ENCODE assay signal across 30 cellular contexts in the genomic region with DNA sequence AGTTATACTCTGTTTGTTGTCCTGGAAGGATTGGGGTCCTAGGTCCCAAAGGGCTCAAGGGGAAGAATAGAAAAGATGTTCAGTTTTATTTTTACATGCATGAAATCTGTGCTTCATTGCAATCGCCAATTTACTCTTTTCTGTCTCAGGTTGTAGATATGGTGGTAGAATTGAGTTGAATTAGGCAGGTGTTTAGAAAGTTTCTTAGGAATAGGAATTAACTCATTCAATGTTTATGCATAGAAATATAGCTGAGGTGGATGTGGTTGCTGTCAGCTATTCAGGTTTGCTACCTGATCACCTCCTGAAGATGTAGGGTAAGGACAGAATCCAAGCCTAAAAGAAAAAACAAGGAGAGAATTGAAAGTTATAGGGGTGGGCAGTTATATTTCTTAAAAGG. TPM values are rescaled to one million over a fixed set of nuclear protein-coding genes. Genes with fewer than 3 reads are reported as not detected.
A peak's percentile ranks its signal among the peaks of the same experiment; 100 is the strongest.
DNase-seq lines count a peak whose midpoint lies in the region; ATAC-seq and TF ChIP-seq lines count a peak whose summit lies in the region.
"Had no signal": no experiment of that assay in that cellular context is flagged by ENCODE, and none has a peak within 500 bp of the region (broad histone marks: within the 10 kb centered on the region; RNA-seq: fewer than 3 reads in every experiment).

No MANE protein-coding gene starts in this region.

- no peaks in the 10 kb centered on the region; the same call in 1 of the 2 replicates for H3F3A ChIP-seq in Loucy (ENCODE audit: low read depth)

- no peaks in the 10 kb centered on the region for H3K9me2 ChIP-seq in Loucy (replicated peaks; ENCODE audit: low read depth, low read length)

- TF ChIP-seq CTCF in Loucy (conservative IDR thresholded peaks at IDR 0.05; ENCODE audit: low read length), result no peak
- TF ChIP-seq CTCF in glutamatergic neuron (IDR thresholded peaks at IDR 0.05; ENCODE audit: partially characterized antibody, unreplicated experiment), result no peak
- TF ChIP-seq CTCF in psoas muscle (IDR thresholded peaks at IDR 0.05), result no peak

- H3K9ac ChIP-seq in BLaER1 (peak overlapping the region; percentile 94), Loucy (ENCODE audit: low read depth, low read length, poor library complexity, severe bottlenecking) (peak overlapping the region; percentile 76)

- no peak for ATAC-seq in psoas muscle
- ATAC-seq: activated T-cell treated with anti-CD3 and anti-CD28 coated beads, Interleukin-2, amount 50 U/mL, for 4 hours; esophagus mucosa; heart right ventricle; left cardiac atrium; stimulated activated naive CD8-positive, alpha-beta T cell treated with anti-CD3 and anti-CD28 coated beads, Interleukin-15, amount 100 ng/mL, for 72 hours had no signal

- H3K79me2 ChIP-seq in Loucy (ENCODE audit: insufficient read depth, low read length), result peaks cover 27% of the 10 kb centered on the region; the same call in 1 of the 2 replicates

- peaks cover 4% of the 10 kb centered on the region for H3K27me3 Mint-ChIP-seq in glutamatergic neuron (ENCODE audit: unreplicated experiment)
- peaks cover 12 to 17% of the 10 kb centered on the region in 2 donors for H3K27me3 Mint-ChIP-seq in CD4-positive, alpha-beta memory T cell

- no peak overlapping the region for H2AFZ ChIP-seq in Loucy (ENCODE audit: low read length)

- H3K27ac ChIP-seq in BLaER1 (peak overlapping the region; percentile 90), psoas muscle (peak overlapping the region; percentile 90)
- H3K27ac ChIP-seq in CD4-positive, alpha-beta memory T cell (ENCODE audit: low read depth, low read length), result no peak overlapping the region
- H3K27ac ChIP-seq: heart right ventricle, skin epidermis, tibial nerve had no signal

- H3K4me2 ChIP-seq in BLaER1 (peak overlapping the region; percentile 73; the same call in 1 of the 2 replicates), Loucy (ENCODE audit: low read depth, low read length, poor library complexity, severe bottlenecking) (peak overlapping the region; percentile 71)

- peak overlapping the region; percentile 96 for H3K4me3 Mint-ChIP-seq in glutamatergic neuron (ENCODE audit: unreplicated experiment)
- no peak overlapping the region for H3K4me3 Mint-ChIP-seq in CD4-positive, alpha-beta memory T cell
- H3K4me3 Mint-ChIP-seq: activated CD4-positive, alpha-beta T cell treated with anti-CD3 and anti-CD28 coated beads, Interleukin-2, amount 10 ng/mL, durations not matched to agents 24 days and 14 days; activated T-cell treated with anti-CD3 and anti-CD28 coated beads, Interleukin-2, amount 50 U/mL, for 4 hours had no signal

- H3K9me3 ChIP-seq in BLaER1 (no peaks in the 10 kb centered on the region), Loucy (ENCODE audit: insufficient read depth, low read depth, low read length) (no peaks in the 10 kb centered on the region), psoas muscle (no peaks in the 10 kb centered on the region)
- H3K9me3 ChIP-seq in CD4-positive, alpha-beta memory T cell (ENCODE audit: control insufficient read depth in 1 of 2, low read length in 2 of 2), result no peaks in the 10 kb centered on the region
- H3K9me3 ChIP-seq: Caco-2, heart right ventricle, MG63, tibial nerve had no signal

- DNase-seq in glutamatergic neuron, result no peak
- no peak for DNase-seq in psoas muscle
- DNase-seq in UCSD-AML1 (lab: John Stamatoyannopoulos, UW; ENCODE audit: unreplicated experiment), result no peak
- DNase-seq in CD4-positive, alpha-beta memory T cell, result no peak
- no peak for DNase-seq in NOMO-1 (lab: John Stamatoyannopoulos, UW; ENCODE audit: unreplicated experiment in 2 of 2)
- no peak for DNase-seq in AML-193 (lab: John Stamatoyannopoulos, UW)
- DNase-seq: activated CD4-positive, alpha-beta T cell treated with anti-CD3 and anti-CD28 coated beads, Interleukin-2, amount 10 ng/mL, durations not matched to agents 24 days and 14 days; activated gamma-delta T cell treated with Interleukin-2 at 50 U/mL for 16 hours; activated T-cell treated with anti-CD3 and anti-CD28 coated beads, Interleukin-2, amount 50 U/mL, for 4 hours; Caco-2; cortex of kidney; endodermal cell; foreskin fibroblast; heart right ventricle; left cardiac atrium; MG63; NCI-H1417; NCI-H2081; NCI-H446; NCI-H774; occipital lobe; stimulated activated naive CD8-positive, alpha-beta T cell treated with anti-CD3 and anti-CD28 coated beads, Interleukin-15, amount 100 ng/mL, for 72 hours had no signal

- H3K36me3 ChIP-seq in BLaER1 (no peaks in the 10 kb centered on the region), Loucy (ENCODE audit: insufficient read depth, low read length) (no peaks in the 10 kb centered on the region), psoas muscle (ENCODE audit: insufficient read depth in 1 of 2, low read depth in 1 of 2) (peaks cover 0 to 9% of the 10 kb centered on the region in 2 donors)
- no peaks in the 10 kb centered on the region for H3K36me3 ChIP-seq in CD4-positive, alpha-beta memory T cell (ENCODE audit: insufficient read depth, low read length)
- H3K36me3 ChIP-seq: heart right ventricle, MG63, tibial nerve had no signal

- intact Hi-C loops in psoas muscle (cut with DNase I), result loop anchor here in 1 of 2 donors (5.0 kb wide), 1 partner anchor 37 kb away; no protein-coding TSS in a partner anchor
- intact Hi-C loops in CD4-positive, alpha-beta memory T cell (cut with micrococcal nuclease), result no loop called here

- peaks cover 14% of the 10 kb centered on the region for H3K9me3 Mint-ChIP-seq in glutamatergic neuron (ENCODE audit: unreplicated experiment)
- peaks cover 0 to 16% (median 4%) of the 10 kb centered on the region in 8 donors for H3K9me3 Mint-ChIP-seq in CD4-positive, alpha-beta memory T cell
- H3K9me3 Mint-ChIP-seq: activated CD4-positive, alpha-beta T cell treated with anti-CD3 and anti-CD28 coated beads, Interleukin-2, amount 10 ng/mL, durations not matched to agents 24 days and 14 days; activated T-cell treated with anti-CD3 and anti-CD28 coated beads, Interleukin-2, amount 50 U/mL, for 4 hours; stimulated activated naive CD8-positive, alpha-beta T cell treated with anti-CD3 and anti-CD28 coated beads, Interleukin-15, amount 100 ng/mL, for 72 hours; T-helper 2 cell treated with Interferon-gamma antibody and Interleukin-4, amounts not matched to agents 5 μg/mL and 100 μg/mL, for 36 hours had no signal

- peaks cover 36% of the 10 kb centered on the region for H3K4me1 ChIP-seq in BLaER1
- peaks cover 22% of the 10 kb centered on the region for H3K4me1 ChIP-seq in Loucy (ENCODE audit: insufficient read depth, low read length, poor library complexity, severe bottlenecking)
- no peaks in the 10 kb centered on the region for H3K4me1 ChIP-seq in psoas muscle
- no peaks in the 10 kb centered on the region for H3K4me1 ChIP-seq in CD4-positive, alpha-beta memory T cell (ENCODE audit: insufficient read depth, low read length)
- H3K4me1 ChIP-seq: Caco-2 had no signal

- peaks cover 8% of the 10 kb centered on the region; the same call in 1 of the 2 replicates for H4K20me1 ChIP-seq in BLaER1
- H4K20me1 ChIP-seq in Loucy (ENCODE audit: insufficient read depth, low read length, poor library complexity, severe bottlenecking), result no peaks in the 10 kb centered on the region

- H3K36me3 Mint-ChIP-seq in glutamatergic neuron (ENCODE audit: unreplicated experiment), result peaks cover 7% of the 10 kb centered on the region
- H3K36me3 Mint-ChIP-seq in CD4-positive, alpha-beta memory T cell, result no peaks in the 10 kb centered on the region

- peaks cover 25% of the 10 kb centered on the region for H3K4me1 Mint-ChIP-seq in glutamatergic neuron (ENCODE audit: low read depth, unreplicated experiment)
- H3K4me1 Mint-ChIP-seq in CD4-positive, alpha-beta memory T cell, result peaks cover 0 to 4% (median 2%) of the 10 kb centered on the region in 4 donors

- H3K4me3 ChIP-seq in BLaER1 (peak overlapping the region; percentile 80), Loucy (ENCODE audit: low read length, poor library complexity, severe bottlenecking) (peak overlapping the region; percentile 77), psoas muscle (peak overlapping the region; percentile 80)
- H3K4me3 ChIP-seq in CD4-positive, alpha-beta memory T cell (ENCODE audit: low read length in 2 of 2), result no peak overlapping the region
- H3K4me3 ChIP-seq: MG63, skin epidermis had no signal

- CTCF ChIA-PET in CD4-positive, alpha-beta memory T cell (lab: Charles Lee; ENCODE audit: partially characterized antibody), result no interaction called here

- H3K27me3 ChIP-seq in BLaER1 (peaks cover 62% of the 10 kb centered on the region), Loucy (ENCODE audit: insufficient read depth, low read length, poor library complexity, severe bottlenecking) (no peaks in the 10 kb centered on the region), psoas muscle (ENCODE audit: insufficient read depth in 3 of 3, low read length in 2 of 3) (no peaks in the 10 kb centered on the region)
- H3K27me3 ChIP-seq in CD4-positive, alpha-beta memory T cell (ENCODE audit: insufficient read depth, low read length), result no peaks in the 10 kb centered on the region

- POLR2A ChIA-PET in CD4-positive, alpha-beta memory T cell (lab: Charles Lee; ENCODE audit: partially characterized antibody), result no interaction called here

- H3K27ac Mint-ChIP-seq in glutamatergic neuron (ENCODE audit: unreplicated experiment), result no peak overlapping the region
- no peak overlapping the region for H3K27ac Mint-ChIP-seq in CD4-positive, alpha-beta memory T cell
- H3K27ac Mint-ChIP-seq: activated CD4-positive, alpha-beta T cell treated with anti-CD3 and anti-CD28 coated beads, Interleukin-2, amount 10 ng/mL, durations not matched to agents 24 days and 14 days; endodermal cell; stimulated activated naive CD8-positive, alpha-beta T cell treated with anti-CD3 and anti-CD28 coated beads, Interleukin-15, amount 100 ng/mL, for 72 hours; T-helper 2 cell treated with Interferon-gamma antibody and Interleukin-4, amounts not matched to agents 5 μg/mL and 100 μg/mL, for 36 hours had no signal

- 37 to 58% (median 39%) methylated on average over 1 of the region's 1 CpG for WGBS in psoas muscle, 3 donors

RNA-seq across cellular contexts. Expression of a gene that starts 1.4 kb away (rescaled TPM):
- total RNA-seq in glutamatergic neuron (ENCODE audit: unreplicated experiment) (10.3 TPM), psoas muscle (100 to 1,000 TPM in 3 of 4 donors, 10 to 100 TPM in 1; 99.6 to 336 (median 123) TPM)
- 100 to 1,000 TPM in 1 of 3 donors, 10 to 100 TPM in 2; 86.4 to 101 (median 99.9) TPM for polyA plus RNA-seq in psoas muscle
- total RNA-seq in CD4-positive, alpha-beta memory T cell, result not detected
- not detected for polyA plus RNA-seq in CD4-positive, alpha-beta memory T cell
- total RNA-seq: A673; activated CD4-positive, alpha-beta T cell treated with anti-CD3 and anti-CD28 coated beads, Interleukin-2, amount 10 ng/mL, durations not matched to agents 24 days and 14 days; activated T-cell treated with anti-CD3 and anti-CD28 coated beads, Interleukin-2, amount 50 U/mL, for 4 hours; Caco-2; endodermal cell; esophagus mucosa; heart right ventricle; left cardiac atrium; tibial nerve had no signal
- polyA plus RNA-seq: BJ had no signal

Comparison
In these comparisons a context has a peak if more than half of its experiments do, and no peak if none do; other contexts are left out.
1. H3K4me3 ChIP-seq: peak in BLaER1 (single experiment), Loucy (single experiment) and psoas muscle (single experiment); none in CD4-positive, alpha-beta memory T cell (0 of 2).
2. RNA of a gene that starts 1.4 kb away (total RNA-seq): 99.6 to 336 TPM in psoas muscle and 10.3 TPM in glutamatergic neuron (single experiment); not detected in CD4-positive, alpha-beta memory T cell; every median in the first group is over 10 times any median in the second.